In the genomic region with DNA sequence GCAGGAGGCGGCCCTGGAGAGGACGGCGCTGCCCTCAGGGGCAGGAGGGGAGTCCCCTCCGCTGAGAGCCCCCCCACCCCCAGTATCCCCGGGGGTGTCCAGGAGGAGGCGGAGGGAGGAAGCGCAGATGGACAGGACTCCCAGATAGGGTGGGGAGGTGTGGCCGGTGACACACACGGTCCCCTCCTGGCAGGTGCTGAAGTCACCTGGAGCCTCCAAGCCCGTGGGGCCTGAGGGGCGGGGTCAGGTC, we compare ENCODE assay signal across 9 cellular contexts. TPM values are rescaled to one million over a fixed set of nuclear protein-coding genes. Genes with fewer than 3 reads are reported as not detected.
DNase-seq lines count a peak whose midpoint lies in the region; ATAC-seq and TF ChIP-seq lines count a peak whose summit lies in the region.
"Had no signal": no experiment of that assay in that cellular context is flagged by ENCODE, and none has a peak within 500 bp of the region (broad histone marks: within the 10 kb centered on the region; RNA-seq: fewer than 3 reads in every experiment).

No MANE protein-coding gene starts in this region.

- peak; percentile 20 for ATAC-seq in mucosa of descending colon
- no peak for ATAC-seq in GM18907 (IDR thresholded peaks at IDR 0.05; ENCODE audit: unreplicated experiment)

- no peak for TF ChIP-seq POLR2A in transverse colon (IDR thresholded peaks at IDR 0.05)

- TF ChIP-seq EP300 in transverse colon (IDR thresholded peaks at IDR 0.05; ENCODE audit: low read depth) = no peak

- H3K9me3 ChIP-seq in A673 (ENCODE audit: low read depth, low read length, poor library complexity, severe bottlenecking) = no peaks in the 10 kb centered on the region
- no peaks in the 10 kb centered on the region for H3K9me3 ChIP-seq in HUES6 (ENCODE audit: control insufficient read depth, insufficient read depth, low read depth, low read length)
- H3K9me3 ChIP-seq in mucosa of descending colon = no peaks in the 10 kb centered on the region
- H3K9me3 ChIP-seq in transverse colon = no peaks in the 10 kb centered on the region

- no peak for TF ChIP-seq CTCF in A673 (conservative IDR thresholded peaks at IDR 0.05; ENCODE audit: low read depth, low read length)
- TF ChIP-seq CTCF in cardiac fibroblast (IDR thresholded peaks at IDR 0.05; ENCODE audit: low read depth, low read length) = no peak
- TF ChIP-seq CTCF in mucosa of descending colon (IDR thresholded peaks at IDR 0.05) = no peak
- no peak for TF ChIP-seq CTCF in transverse colon (IDR thresholded peaks at IDR 0.05)

- no peaks in the 10 kb centered on the region for H3K36me3 ChIP-seq in A673 (ENCODE audit: insufficient read depth, low read length, poor library complexity, severe bottlenecking)
- H3K36me3 ChIP-seq in HUES6 (ENCODE audit: control insufficient read depth, insufficient read depth, low read length) = no peaks in the 10 kb centered on the region
- H3K36me3 ChIP-seq in mucosa of descending colon (ENCODE audit: low read depth) = no peaks in the 10 kb centered on the region
- H3K36me3 ChIP-seq in transverse colon = no peaks in the 10 kb centered on the region

- no TSS peak for BruUV-seq in A673 (replicated peaks; lab: Mats Ljungman, UMichigan)

- CTCF ChIA-PET in A673 (lab: Charles Lee) = interaction anchor here (0.6 kb wide), 1 partner anchor 679 kb away, joined by 5 read pairs; no protein-coding TSS in a partner anchor

- peak overlapping the region; percentile 88 for H3K27ac ChIP-seq in A673 (ENCODE audit: low read depth, low read length, poor library complexity, severe bottlenecking)
- H3K27ac ChIP-seq in HUES6 (ENCODE audit: low read depth, low read length) = no peak overlapping the region
- H3K27ac ChIP-seq in transverse colon = no peak overlapping the region

- intact Hi-C loops in A673 (cut with micrococcal nuclease; ENCODE audit: unreplicated experiment) (no loop called here), mucosa of descending colon (cut with DNase I, micrococcal nuclease) (no loop called here), transverse colon (cut with DNase I; ENCODE audit: low total_unique reads) (loop anchor here (2.0 kb wide), 1 partner anchor 57 kb away; a partner anchor contains a TSS)

- peak overlapping the region; percentile 95 for H3K4me3 ChIP-seq in A673 (ENCODE audit: low read depth, low read length, poor library complexity, severe bottlenecking)
- peak overlapping the region; percentile 64 for H3K4me3 ChIP-seq in HUES6 (ENCODE audit: low read depth, low read length)
- peak overlapping the region; percentile 58 for H3K4me3 ChIP-seq in cardiac fibroblast (replicated peaks in 1 of 2; ENCODE audit: low read depth in 2 of 2, low read length in 2 of 2)
- no peak overlapping the region for H3K4me3 ChIP-seq in mucosa of descending colon
- H3K4me3 ChIP-seq in transverse colon = peak overlapping the region in 2 of 4 donors; percentile 52 to 58

- H3K9ac ChIP-seq in HUES6 (ENCODE audit: low read length) = no peak overlapping the region

- no peaks in the 10 kb centered on the region for H3K27me3 ChIP-seq in A673 (replicated peaks; ENCODE audit: insufficient read depth, low read depth, low read length, poor library complexity)
- H3K27me3 ChIP-seq in HUES6 (ENCODE audit: control insufficient read depth, insufficient read depth, low read length) = peaks cover 18% of the 10 kb centered on the region; the same call in 1 of the 2 replicates
- peaks cover 36% of the 10 kb centered on the region for H3K27me3 ChIP-seq in transverse colon

- peaks cover 22% of the 10 kb centered on the region for H3K4me1 ChIP-seq in A673 (ENCODE audit: insufficient read depth, low read length, poor library complexity, severe bottlenecking)
- peaks cover 9% of the 10 kb centered on the region for H3K4me1 ChIP-seq in HUES6 (ENCODE audit: control insufficient read depth, insufficient read depth, low read length)
- peaks cover 19% of the 10 kb centered on the region for H3K4me1 ChIP-seq in mucosa of descending colon (ENCODE audit: low read depth)
- H3K4me1 ChIP-seq in transverse colon = peaks cover 8 to 26% (median 21%) of the 10 kb centered on the region in 4 donors

- in situ Hi-C loops in transverse colon (cut with MboI; ENCODE audit: low pct_ligation_motif_present in 1 of 4, low pct_unique_long_range_greater_than_20kb in 1 of 4, low sequenced_read_pairs in 3 of 4) = no loop called here

- WGBS in transverse colon (ENCODE audit: low coverage in 1 of 2), 2 donors = 14% methylated on average over 11 of the region's 11 CpGs; no CpG with 5 or more reads in 1 of the 2 donors

- POLR2A ChIA-PET in A673 (lab: Charles Lee; ENCODE audit: low non-redundant PET) = no interaction called here

- DNase-seq in A673 (ENCODE audit: low spot score) (no peak), cardiac fibroblast (ENCODE audit: low read depth in 2 of 2) (no peak), mucosa of descending colon (no peak), transverse colon (no peak), DMS153 treated with DMSO at 0.1 percent for 48 hours (lab: John Stamatoyannopoulos, UW; ENCODE audit: unreplicated experiment) (no peak), amygdala (lab: John Stamatoyannopoulos, UW) (no peak)

RNA-seq across cellular contexts. Expression of a gene that starts 1.4 kb away (rescaled TPM):
- total RNA-seq in A673 (2021) (115 and 128 TPM in 2 replicates), mucosa of descending colon (10 to 100 TPM in 1 of 3 donors, 1 to 10 TPM in 2; 2.7 to 19.7 (median 6.7) TPM), transverse colon (1 to 10 TPM in 3 of 4 donors, under 1 TPM in 1; 0.75 to 7.1 (median 4.4) TPM)

RNA-seq across cellular contexts. Expression of a gene that starts 6.2 kb away (rescaled TPM):
- total RNA-seq in A673 (2021) (45.6 and 47.8 TPM in 2 replicates), mucosa of descending colon (10 to 100 TPM; 23.5 to 42.8 (median 34.2) TPM), transverse colon (10 to 100 TPM; 18.8 to 84.9 (median 24.1) TPM)

RNA-seq across cellular contexts. Expression of a gene that starts 25.0 kb away (rescaled TPM):
- 12.8 and 14.2 TPM in 2 replicates for total RNA-seq in A673 (2021)
- 10 to 100 TPM; 10.3 to 12.8 (median 11.4) TPM for total RNA-seq in mucosa of descending colon
- 10 to 100 TPM in 3 of 4 donors, 1 to 10 TPM in 1; 9.0 to 20.3 (median 13.5) TPM for total RNA-seq in transverse colon

RNA-seq across cellular contexts. Expression of a gene that starts 44.6 kb away (rescaled TPM):
- not detected in 2 replicates for total RNA-seq in A673 (2021)
- total RNA-seq in mucosa of descending colon = 10 to 100 TPM in 1 of 3 donors, not detected in 2; 19.7 TPM
- total RNA-seq in transverse colon = 10 to 100 TPM in 3 of 4 donors, 1 to 10 TPM in 1; 4.2 to 34.4 (median 13.6) TPM
- total RNA-seq: skeletal muscle tissue had no signal

RNA-seq across cellular contexts. Expression of a gene that starts 55.9 kb away (rescaled TPM):
- total RNA-seq in A673 (2021) (38.9 and 41.1 TPM in 2 replicates), mucosa of descending colon (10 to 100 TPM; 64.5 to 69.7 (median 68.6) TPM), transverse colon (10 to 100 TPM; 46.2 to 75.4 (median 56.2) TPM)
